ENCODE assay signal across 7 cellular contexts in the genomic region with DNA sequence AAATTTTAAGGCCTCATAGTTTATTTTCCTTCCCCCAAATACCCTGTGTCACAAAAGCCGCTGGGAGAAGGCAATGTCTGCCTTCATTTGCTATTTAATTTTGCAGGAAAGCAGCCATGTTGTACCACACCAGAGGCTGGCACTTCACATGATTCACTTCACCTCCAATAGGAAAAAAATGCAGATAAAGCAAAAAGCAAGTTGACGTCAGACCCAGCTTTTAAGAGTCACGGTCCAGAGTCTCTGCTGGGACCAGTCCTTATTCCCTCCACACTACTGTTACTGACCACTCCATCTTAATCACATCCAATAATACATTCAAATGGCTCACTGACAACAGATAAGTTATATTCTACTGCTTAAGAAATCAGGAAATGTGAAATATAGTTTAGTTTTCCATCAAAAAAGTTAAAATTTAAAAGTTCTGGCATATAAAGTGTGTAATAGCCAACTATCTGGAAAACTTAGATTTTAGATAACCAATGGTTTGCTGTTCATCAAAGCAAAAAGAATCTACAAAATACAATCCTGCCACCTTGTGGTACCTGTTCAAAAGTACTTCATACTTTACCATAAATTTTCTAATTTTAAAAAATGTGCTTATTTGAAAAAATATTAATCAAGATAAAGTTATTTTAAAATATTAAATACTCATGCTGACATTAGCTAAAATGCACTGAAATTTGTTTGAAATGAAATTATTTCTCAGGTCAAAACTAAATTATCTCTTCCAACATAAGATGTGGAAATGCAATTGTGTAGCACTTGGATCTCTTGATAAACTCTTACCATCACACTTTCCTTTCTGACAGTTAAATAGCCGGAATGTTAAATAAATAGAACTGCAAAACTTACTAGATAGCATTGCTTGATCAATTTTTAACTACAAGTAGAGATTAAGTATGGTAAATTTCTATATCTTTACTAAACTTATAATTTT.
DNase-seq lines count a peak whose midpoint lies in the region; ATAC-seq, FAIRE-seq and TF ChIP-seq lines count a peak whose summit lies in the region.

No MANE protein-coding gene starts in this region.

- peaks cover 26% of the 10 kb centered on the region for H3K4me1 Mint-ChIP-seq in WTC11

- no peaks in the 10 kb centered on the region for H3K27me3 Mint-ChIP-seq in WTC11 (ENCODE audit: low read depth)

- H3K4me2 ChIP-seq in parathyroid adenoma (ENCODE audit: low read length) = peak overlapping the region; percentile 14

- H3K79me2 ChIP-seq in parathyroid adenoma = peaks cover 4% of the 10 kb centered on the region

- H3K27ac ChIP-seq in parathyroid adenoma = no peak overlapping the region

- H3K36me3 Mint-ChIP-seq in WTC11 = peaks cover 3% of the 10 kb centered on the region

- H3K27ac Mint-ChIP-seq in WTC11 = no peak overlapping the region

- CTCF ChIA-PET in WTC11 (lab: Charles Lee) = interaction anchor here (1.4 kb wide), 1 partner anchor 13 kb away, joined by 4 read pairs; no protein-coding TSS in a partner anchor

- DNase-seq in GM18507 (ENCODE audit: extremely low spot score, insufficient read length, low read depth) (no peak), NCI-H460 (ENCODE audit: extremely low read depth, low read depth) (peak; percentile 21), WTC11 (ENCODE audit: low spot score) (no peak), T1000 (lab: John Stamatoyannopoulos, UW) (no peak), AG08395 (ENCODE audit: low spot score) (no peak)

- H2AFZ ChIP-seq in parathyroid adenoma = no peak overlapping the region

- POLR2A ChIA-PET in WTC11 (lab: Charles Lee) = interaction anchor here (0.6 kb wide), 1 partner anchor 36 kb away, joined by 5 read pairs; no protein-coding TSS in a partner anchor

- H3K9me3 Mint-ChIP-seq in WTC11 = no peaks in the 10 kb centered on the region

- no peaks in the 10 kb centered on the region for H3K4me1 ChIP-seq in parathyroid adenoma

- TF ChIP-seq CTCF in parathyroid adenoma (IDR thresholded peaks at IDR 0.05) (peak; percentile 42), WTC11 (IDR thresholded peaks at IDR 0.05) (no peak)

- no peak overlapping the region for H3K4me3 ChIP-seq in parathyroid adenoma (ENCODE audit: low read depth, low read length)

- no peak overlapping the region for H3K9ac ChIP-seq in parathyroid adenoma

- H3K4me3 Mint-ChIP-seq in WTC11 = no peak overlapping the region

- H3K27me3 ChIP-seq in parathyroid adenoma (ENCODE audit: control insufficient read depth, insufficient read depth, low read length) = no peaks in the 10 kb centered on the region

- FAIRE-seq in GM18507 (lab: Jason Lieb, UNC) (peak; percentile 58), colon (lab: Jason Lieb, UNC) (peak; percentile 96)

- H3K9me3 ChIP-seq in parathyroid adenoma (ENCODE audit: control insufficient read depth, low read length) = no peaks in the 10 kb centered on the region

- ATAC-seq in WTC11 = no peak

- no peaks in the 10 kb centered on the region for H3K36me3 ChIP-seq in parathyroid adenoma (ENCODE audit: control insufficient read depth, insufficient read depth, low read length)

TF ChIP-seq in WTC11, 78 proteins besides CTCF, POLR2A, EP300 and RAD21:
- TF ChIP-seq TEAD4 (CRISPR knock-in tag; IDR thresholded peaks at IDR 0.05) = no peak
- no peak for TF ChIP-seq NR2C2 (CRISPR knock-in tag; IDR thresholded peaks at IDR 0.05)
- TF ChIP-seq, protein P1, sequence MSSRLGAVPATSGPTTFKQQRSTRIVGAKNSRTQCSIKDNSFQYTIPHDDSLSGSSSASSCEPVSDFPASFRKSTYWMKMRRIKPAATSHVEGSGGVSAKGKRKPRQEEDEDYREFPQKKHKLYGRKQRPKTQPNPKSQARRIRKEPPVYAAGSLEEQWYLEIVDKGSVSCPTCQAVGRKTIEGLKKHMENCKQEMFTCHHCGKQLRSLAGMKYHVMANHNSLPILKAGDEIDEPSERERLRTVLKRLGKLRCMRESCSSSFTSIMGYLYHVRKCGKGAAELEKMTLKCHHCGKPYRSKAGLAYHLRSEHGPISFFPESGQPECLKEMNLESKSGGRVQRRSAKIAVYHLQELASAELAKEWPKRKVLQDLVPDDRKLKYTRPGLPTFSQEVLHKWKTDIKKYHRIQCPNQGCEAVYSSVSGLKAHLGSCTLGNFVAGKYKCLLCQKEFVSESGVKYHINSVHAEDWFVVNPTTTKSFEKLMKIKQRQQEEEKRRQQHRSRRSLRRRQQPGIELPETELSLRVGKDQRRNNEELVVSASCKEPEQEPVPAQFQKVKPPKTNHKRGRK (CRISPR knock-in tag; IDR thresholded peaks at IDR 0.05; ENCODE audit: borderline replicate concordance) = no peak
TF ChIP-seq in WTC11: peak in this region for 0.
